Comparison of ENCODE assay signal across 26 cellular contexts in the genomic region with DNA sequence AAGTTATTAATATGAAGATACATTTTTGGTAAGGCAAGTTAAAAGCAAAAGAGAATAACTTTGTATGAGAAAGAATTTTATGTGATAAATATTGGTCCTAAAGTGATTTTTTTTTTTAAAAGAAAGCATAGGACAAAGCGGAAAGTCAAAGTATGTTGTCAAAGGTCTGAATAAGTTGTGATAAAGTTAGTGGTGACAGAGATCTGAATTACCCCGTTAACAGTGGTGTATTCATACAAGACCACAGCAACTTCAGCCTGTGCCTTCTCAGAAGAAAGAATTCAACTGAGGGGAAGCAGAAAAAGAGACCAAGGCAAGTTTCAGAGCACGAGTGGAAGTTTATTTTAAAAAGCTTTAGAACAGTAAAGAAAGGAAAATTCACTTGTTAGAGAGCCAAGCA.
"Had no signal": no experiment of that assay in that cellular context is flagged by ENCODE, and none has a peak within 500 bp of the region (broad histone marks: within the 10 kb centered on the region; RNA-seq: fewer than 3 reads in every experiment).

No MANE protein-coding gene starts in this region.

- H3K27ac ChIP-seq: left lung, lower lobe of right lung, ovary, prostate gland, skin epidermis, suprapubic skin, thoracic aorta, tibial artery, upper lobe of right lung had no signal

- H3K27me3 Mint-ChIP-seq: naive B cell; stimulated activated naive CD8-positive, alpha-beta T cell treated with anti-CD3 and anti-CD28 coated beads, Interleukin-15, Interleukin-2, amounts not matched to agents 100 ng/mL and 50 ng/mL, for 24 hours had no signal

- H3K27ac Mint-ChIP-seq: immature natural killer cell; mesothelial cell of epicardium; natural killer cell; nephron progenitor cell; stimulated activated effector memory CD8-positive, alpha-beta T cell treated with anti-CD3 and anti-CD28 coated beads, Interleukin-12 subunit alpha, Interleukin-12 subunit beta, amount 100 ng/mL, for 72 hours; stimulated activated naive CD8-positive, alpha-beta T cell treated with anti-CD3 and anti-CD28 coated beads, Interleukin-15, Interleukin-2, amounts not matched to agents 100 ng/mL and 50 ng/mL, for 24 hours had no signal

- H3K36me3 Mint-ChIP-seq: stimulated activated effector memory CD8-positive, alpha-beta T cell treated with anti-CD3 and anti-CD28 coated beads, Interleukin-12 subunit alpha, Interleukin-12 subunit beta, amount 100 ng/mL, for 72 hours had no signal

- H3K27me3 ChIP-seq: left lung, ovary, suprapubic skin, tibial artery, upper lobe of right lung had no signal

- H3K4me1 ChIP-seq: left lung, lower lobe of right lung, prostate gland, suprapubic skin, tibial artery, upper lobe of right lung had no signal

- H3K4me3 ChIP-seq: left lung, lower lobe of right lung, ovary, prostate gland, skin epidermis, suprapubic skin, thoracic aorta, tibial artery, upper lobe of right lung had no signal

- H3K4me1 Mint-ChIP-seq: immature natural killer cell; mesothelial cell of epicardium; naive B cell; natural killer cell; nephron progenitor cell; stimulated activated effector memory CD8-positive, alpha-beta T cell treated with anti-CD3 and anti-CD28 coated beads, Interleukin-12 subunit alpha, Interleukin-12 subunit beta, amount 100 ng/mL, for 72 hours had no signal

- DNase-seq: hippocampal formation; immature natural killer cell; kidney; left colon; left lung; lower lobe of right lung; mammary epithelial cell; mesenchymal stem cell; naive B cell; natural killer cell; nephron progenitor cell; ovary; retina; right cardiac atrium; stimulated activated CD4-positive, alpha-beta T cell treated with anti-CD3 and anti-CD28 coated beads, Interleukin-4, amount 100 ng/mL, for 24 hours; stimulated activated naive CD4-positive, alpha-beta T cell; tibial artery; trophoblast cell; upper lobe of right lung had no signal

- H3K4me3 Mint-ChIP-seq: mesothelial cell of epicardium; naive B cell; natural killer cell; nephron progenitor cell; stimulated activated effector memory CD8-positive, alpha-beta T cell treated with anti-CD3 and anti-CD28 coated beads, Interleukin-12 subunit alpha, Interleukin-12 subunit beta, amount 100 ng/mL, for 72 hours; stimulated activated naive CD8-positive, alpha-beta T cell treated with anti-CD3 and anti-CD28 coated beads, Interleukin-15, Interleukin-2, amounts not matched to agents 100 ng/mL and 50 ng/mL, for 24 hours had no signal

- H3K36me3 ChIP-seq: lower lobe of right lung, ovary, prostate gland, upper lobe of right lung had no signal
